ENCODE assay signal across 8 cellular contexts in the genomic region with DNA sequence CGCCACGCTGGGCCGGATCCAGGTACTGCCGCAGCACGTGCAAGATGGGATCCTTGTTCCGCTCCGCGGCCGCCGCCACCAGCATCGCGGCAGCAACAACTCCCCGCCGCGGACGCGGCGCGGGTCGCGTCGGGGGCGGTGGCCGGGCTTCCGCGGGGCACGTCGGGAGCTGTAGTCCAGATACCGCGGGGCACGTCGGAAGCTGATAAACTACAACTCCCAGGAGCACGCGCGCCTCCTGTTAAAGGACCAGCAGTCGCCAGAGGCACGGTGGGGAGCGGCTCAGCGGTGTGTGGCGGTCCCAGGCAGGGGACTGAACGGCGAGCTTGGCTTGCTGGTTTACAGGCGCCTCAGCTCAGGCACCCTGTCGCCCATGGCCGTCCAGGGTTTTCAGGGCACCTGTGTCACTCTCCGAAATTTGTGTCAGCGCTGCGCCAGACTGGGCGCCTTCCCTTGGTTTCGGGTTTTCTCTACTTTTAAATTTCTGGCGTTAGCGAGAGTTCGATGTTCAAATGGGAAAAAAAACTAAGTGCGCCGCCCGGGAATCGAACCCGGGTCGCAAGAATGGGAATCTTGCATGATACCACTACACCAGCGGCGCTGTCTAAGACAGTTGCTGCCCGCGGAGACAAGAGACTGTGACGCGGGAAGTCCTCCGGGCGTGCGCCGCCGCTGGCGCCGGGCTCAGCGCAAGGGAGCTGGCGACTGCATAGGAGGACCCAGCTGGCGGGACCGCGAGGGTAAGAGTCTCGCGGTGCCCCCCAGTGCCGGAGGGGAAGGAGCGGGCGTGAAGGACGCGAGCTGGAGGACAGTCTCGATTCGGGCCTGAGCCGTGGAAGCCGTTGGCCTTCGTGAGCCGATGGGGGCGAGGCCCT. TPM values are rescaled to one million over a fixed set of nuclear protein-coding genes. Genes with fewer than 3 reads are reported as not detected.
DNase-seq lines count a peak whose midpoint lies in the region; ATAC-seq and TF ChIP-seq lines count a peak whose summit lies in the region.

A gene (minus strand): TSS at position 100 of the 875 bp plus-strand sequence. CDS start 15 bp downstream, at position 85.

- in situ Hi-C loops in GM13976 (cut with MboI; ENCODE audit: low sequenced_read_pairs, unreplicated experiment), result no loop called here

- ATAC-seq in HG02870 (IDR thresholded peaks at IDR 0.05; ENCODE audit: unreplicated experiment), result peak; percentile 63
- peak; percentile 84 to 95 (median 91) for ATAC-seq in heart right ventricle
- ATAC-seq in upper lobe of left lung (ENCODE audit: low FRiP score in 2 of 2), result peak; percentile 94 to 95

- intact Hi-C loops in adrenal gland (cut with DNase I) (no loop called here), heart right ventricle (cut with DNase I) (loop anchor here in 3 of 10 donors (2.0 to 5.0 kb wide), 3 partner anchors 44 to 48 kb away; a partner anchor contains a TSS), posterior vena cava (cut with DNase I) (no loop called here)

- H3K27ac ChIP-seq in adrenal gland (peak within 1 kb of the TSS; percentile 84 to 98 (median 98)), heart right ventricle (peak within 1 kb of the TSS; percentile 77 to 99 (median 95)), upper lobe of left lung (peak within 1 kb of the TSS; percentile 94 to 99 (median 96))

- WGBS in adrenal gland, 4 donors, result 0 to 2% (median 0%) methylated on average over 26 to 91 of the region's 91 CpGs
- 0 to 1% methylated on average over 91 of the region's 91 CpGs for WGBS in heart right ventricle, 2 donors
- WGBS in upper lobe of left lung, 2 donors, result 0 to 1% methylated on average over 12 to 60 of the region's 91 CpGs

- TF ChIP-seq CTCF in GM13976 (IDR thresholded peaks at IDR 0.05; ENCODE audit: borderline replicate concordance, control extremely low read depth, extremely low read depth, insufficient read depth, missing control alignments) (no peak), adrenal gland (IDR thresholded peaks at IDR 0.05) (peak in 1 of 6 experiments; percentile 25), heart right ventricle (IDR thresholded peaks at IDR 0.05) (peak in 1 of 9 donors; percentile 27), upper lobe of left lung (IDR thresholded peaks at IDR 0.05) (peak in 2 of 6 experiments; percentile 43 to 56)

- peaks cover 29 to 30% of the 10 kb centered on the region in 2 donors for H3K4me1 ChIP-seq in adrenal gland (replicated peaks in 1 of 2)
- H3K4me1 ChIP-seq in heart right ventricle, result peaks cover 10 to 34% (median 27%) of the 10 kb centered on the region in 9 donors
- H3K4me1 ChIP-seq in upper lobe of left lung, result peaks cover 17 to 45% (median 29%) of the 10 kb centered on the region in 4 donors

- DNase-seq in GM13976 (ENCODE audit: low spot score), result peak; percentile 98
- DNase-seq in NCI-H146 treated with DMSO at 0.1 percent for 48 hours (lab: John Stamatoyannopoulos, UW; ENCODE audit: unreplicated experiment), result peak; percentile 93
- peak; percentile 83 to 94 (median 90) for DNase-seq in T-helper 1 cell
- DNase-seq in adrenal gland, result peak; percentile 93 to 98 (median 97)
- peak; percentile 95 to 96 for DNase-seq in heart right ventricle
- peak; percentile 99 for DNase-seq in posterior vena cava (ENCODE audit: low spot score)
- peak; percentile 97 to 98 for DNase-seq in upper lobe of left lung

- peak within 1 kb of the TSS; percentile 62 to 91 (median 68) for H3K4me3 ChIP-seq in adrenal gland
- peak within 1 kb of the TSS; percentile 39 to 93 (median 86) for H3K4me3 ChIP-seq in heart right ventricle
- H3K4me3 ChIP-seq in upper lobe of left lung, result peak within 1 kb of the TSS; percentile 80 to 100 (median 90)

- TF ChIP-seq POLR2A in adrenal gland (IDR thresholded peaks at IDR 0.05) (peak; percentile 35 to 55), upper lobe of left lung (IDR thresholded peaks at IDR 0.05) (peak in 3 of 4 donors; percentile 60 to 89 (median 75))

- H3K36me3 ChIP-seq in adrenal gland (replicated peaks in 1 of 2), result no peaks in the 10 kb centered on the region
- H3K36me3 ChIP-seq in heart right ventricle, result peaks cover 0 to 21% (median 0%) of the 10 kb centered on the region in 9 donors
- H3K36me3 ChIP-seq in upper lobe of left lung, result peaks cover 0 to 18% (median 15%) of the 10 kb centered on the region in 4 donors

- H3K9me3 ChIP-seq in adrenal gland (replicated peaks in 1 of 3), result no peaks in the 10 kb centered on the region
- no peaks in the 10 kb centered on the region for H3K9me3 ChIP-seq in heart right ventricle
- no peaks in the 10 kb centered on the region for H3K9me3 ChIP-seq in upper lobe of left lung

- peak in 1 of 4 donors; percentile 66 for TF ChIP-seq EP300 in upper lobe of left lung (IDR thresholded peaks at IDR 0.05)

- H3K27me3 ChIP-seq in adrenal gland, result no peaks in the 10 kb centered on the region
- no peaks in the 10 kb centered on the region for H3K27me3 ChIP-seq in heart right ventricle
- no peaks in the 10 kb centered on the region for H3K27me3 ChIP-seq in upper lobe of left lung

RNA-seq across cellular contexts. Expression of the gene that starts here (rescaled TPM):
- 100 to 1,000 TPM in 5 of 8 donors, 10 to 100 TPM in 3; 71.8 to 351 (median 130) TPM for total RNA-seq in adrenal gland
- polyA plus RNA-seq in adrenal gland, result 100 to 1,000 TPM in 2 of 3 donors, 10 to 100 TPM in 1; 40.4 to 403 (median 328) TPM
- total RNA-seq in heart right ventricle, result 10 to 100 TPM; 34.5 to 75.9 (median 43.8) TPM
- 100 to 1,000 TPM; 123 to 237 TPM for polyA plus RNA-seq in heart right ventricle
- 10 to 100 TPM; 43.3 to 63.2 TPM for total RNA-seq in posterior vena cava
- total RNA-seq in upper lobe of left lung, result 100 to 1,000 TPM in 4 of 6 donors, 10 to 100 TPM in 2; 69.5 to 210 (median 111) TPM

Comparison
In these comparisons a context has a peak if more than half of its experiments do, and no peak if none do; other contexts are left out.
1. Peak in every context shown above with its lines: DNase-seq, ATAC-seq, H3K4me3 ChIP-seq and H3K27ac ChIP-seq.